In the genomic region with DNA sequence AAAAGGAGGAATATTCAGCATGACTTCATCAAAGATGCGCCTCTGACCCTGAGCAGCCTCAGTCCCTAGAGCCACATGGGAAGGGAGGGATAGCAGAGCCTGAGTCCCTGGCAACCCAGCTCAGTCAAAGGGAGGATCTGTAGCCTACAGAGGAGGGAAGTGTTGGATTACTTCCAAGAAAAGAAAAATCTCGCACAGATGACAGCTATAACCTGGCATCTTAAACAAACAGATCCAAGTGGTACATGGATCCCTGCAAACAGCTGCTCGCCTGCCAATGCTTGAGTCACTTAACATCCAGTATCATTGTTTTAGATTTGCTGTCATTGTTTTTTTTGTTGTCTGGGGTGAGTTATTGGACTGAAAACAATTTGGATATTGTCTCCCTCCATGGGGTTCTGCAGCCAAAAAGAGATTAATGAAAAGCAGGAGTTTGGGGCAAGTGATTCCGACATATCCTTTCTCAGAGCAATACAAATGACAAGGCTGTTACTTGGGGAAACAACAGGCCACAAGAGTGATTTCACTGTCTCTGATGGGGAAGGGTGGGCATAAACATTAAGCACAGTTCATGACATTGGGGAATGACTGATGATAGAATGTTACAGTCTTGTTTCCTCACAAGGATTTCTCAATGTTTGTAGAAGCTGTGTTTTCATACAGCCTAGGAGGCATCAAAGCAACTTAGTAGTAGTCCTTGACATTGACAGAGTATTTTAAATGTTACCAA, we compare ENCODE assay signal across 13 cellular contexts.
DNase-seq lines count a peak whose midpoint lies in the region.
"Had no signal": no experiment of that assay in that cellular context is flagged by ENCODE, and none has a peak within 500 bp of the region (broad histone marks: within the 10 kb centered on the region; RNA-seq: fewer than 3 reads in every experiment).

No MANE protein-coding gene starts in this region.

- no peaks in the 10 kb centered on the region; the same call in none of the 2 replicates for H3K9me3 ChIP-seq in HAP-1

- H3K27me3 ChIP-seq in HAP-1 (ENCODE audit: low read depth), result no peaks in the 10 kb centered on the region
- H3K27me3 ChIP-seq: stomach had no signal

- in situ Hi-C loops in HAP-1 (cut with MboI; ENCODE audit: low sequenced_read_pairs), result no loop called here

- peak; percentile 10 for DNase-seq in NCI-H1092 treated with DMSO at 0.1 percent for 48 hours (lab: John Stamatoyannopoulos, UW)
- DNase-seq in NCI-H1092 (lab: John Stamatoyannopoulos, UW), result no peak
- DNase-seq in NCI-H524 (lab: John Stamatoyannopoulos, UW), result peak; percentile 54 to 90
- peak; percentile 24 for DNase-seq in fibroblast of gingiva (ENCODE audit: low read depth)
- DNase-seq in retina, result peak; percentile 28
- no peak for DNase-seq in NCI-H1048 (lab: John Stamatoyannopoulos, UW)
- no peak for DNase-seq in cardiac septum (ENCODE audit: low spot score)
- no peak for DNase-seq in HAP-1 (ENCODE audit: low spot score in 2 of 2)
- DNase-seq: activated CD4-positive, alpha-beta T cell treated with anti-CD3 and anti-CD28 coated beads for 4 hours; activated T-cell treated with anti-CD3 and anti-CD28 coated beads, Interleukin-2, amount 50 U/mL, for 24 hours; CD8-positive, alpha-beta T cell; NCI-H2227 treated with DMSO at 0.1 percent for 48 hours; stomach had no signal

- no peaks in the 10 kb centered on the region for H3K36me3 ChIP-seq in HAP-1 (replicated peaks)
- H3K36me3 ChIP-seq: stomach had no signal

- no peaks in the 10 kb centered on the region for H3K4me1 ChIP-seq in HAP-1
- H3K4me1 ChIP-seq: stomach had no signal

- H3K4me3 ChIP-seq in HAP-1, result no peak overlapping the region
- H3K4me3 ChIP-seq: stomach had no signal

- intact Hi-C loops in cardiac septum (cut with DNase I), result no loop called here

Comparison
In these comparisons a context has a peak if more than half of its experiments do, and no peak if none do; other contexts are left out.
1. DNase-seq: peak in NCI-H1092 treated with DMSO at 0.1 percent for 48 hours (single experiment), NCI-H524 (2 of 2), fibroblast of gingiva (single experiment) and retina (single experiment); none in NCI-H1092 (single experiment), NCI-H1048 (single experiment), cardiac septum (single experiment) and HAP-1 (0 of 2).